ENCODE assay signal across 8 cellular contexts in genomic region chr9:677461-678097, GRCh38.
DNase-seq lines count a peak whose midpoint lies in the region; ATAC-seq, FAIRE-seq and TF ChIP-seq lines count a peak whose summit lies in the region.

No MANE protein-coding gene starts in this region.

- peak overlapping the region; percentile 35 to 36 for H3K9ac ChIP-seq in mucosa of rectum (ENCODE audit: low read depth in 1 of 2, low read length in 2 of 2)

- H3K27ac ChIP-seq in mucosa of rectum (ENCODE audit: low read depth in 2 of 2, low read length in 2 of 2) (peak overlapping the region; percentile 52 to 57), aorta (ENCODE audit: low read depth in 1 of 2, low read length in 2 of 2) (peak overlapping the region; percentile 55 to 99)

- H3K27me3 ChIP-seq in bronchial epithelial cell (ENCODE audit: control insufficient read depth, insufficient read depth, low read length): no peaks in the 10 kb centered on the region
- no peaks in the 10 kb centered on the region for H3K27me3 ChIP-seq in mucosa of rectum (ENCODE audit: control insufficient read depth in 2 of 2, insufficient read depth in 2 of 2, low read length in 2 of 2)
- no peaks in the 10 kb centered on the region for H3K27me3 ChIP-seq in aorta (ENCODE audit: control insufficient read depth in 1 of 2, insufficient read depth in 2 of 2, low read length in 1 of 2)

- FAIRE-seq in bronchial epithelial cell (lab: Jason Lieb, UNC): no peak

- DNase-seq in Right ventricle myocardium inferior (ENCODE audit: missing footprints) (no peak), Right ventricle myocardium superior (no peak), bronchial epithelial cell (ENCODE audit: low read depth) (peak; percentile 40), aorta (no peak), NCI-H2081 (lab: John Stamatoyannopoulos, UW) (no peak), NCI-H446 treated with DMSO at 0.1 percent for 48 hours (lab: John Stamatoyannopoulos, UW) (no peak)
- no peak for DNase-seq in stimulated activated CD4-positive, alpha-beta T cell treated with anti-CD3 and anti-CD28 coated beads, Interleukin-2, amount 100 ng/mL, for 48 hours

- no peaks in the 10 kb centered on the region for H3K9me3 ChIP-seq in mucosa of rectum (ENCODE audit: control insufficient read depth in 2 of 2, low read length in 2 of 2)
- H3K9me3 ChIP-seq in aorta (ENCODE audit: control insufficient read depth, low read length): no peaks in the 10 kb centered on the region

- H3K36me3 ChIP-seq in bronchial epithelial cell (ENCODE audit: control insufficient read depth, insufficient read depth, low read length): no peaks in the 10 kb centered on the region
- no peaks in the 10 kb centered on the region for H3K36me3 ChIP-seq in mucosa of rectum (ENCODE audit: control insufficient read depth in 2 of 2, insufficient read depth in 2 of 2, low read length in 2 of 2)
- no peaks in the 10 kb centered on the region for H3K36me3 ChIP-seq in aorta (ENCODE audit: control insufficient read depth in 1 of 2, insufficient read depth in 2 of 2, low read length in 1 of 2)

- 1 to 7% methylated on average over 11 of the region's 11 CpGs for WGBS in aorta, 2 donors

- H3K4me1 ChIP-seq in mucosa of rectum (ENCODE audit: control insufficient read depth in 2 of 2, insufficient read depth in 2 of 2, low read length in 2 of 2) (peaks cover 5% of the 10 kb centered on the region in 2 donors), aorta (ENCODE audit: control insufficient read depth in 1 of 2, insufficient read depth in 2 of 2, low read length in 2 of 2) (peaks cover under 1 to 2% of the 10 kb centered on the region in 2 donors)

- ATAC-seq in Right ventricle myocardium inferior: peak; percentile 31
- ATAC-seq in Right ventricle myocardium superior (ENCODE audit: poor library complexity): no peak
- ATAC-seq in aorta (ENCODE audit: low FRiP score): peak; percentile 72

- intact Hi-C loops in Right ventricle myocardium inferior (cut with DNase I) (no loop called here), Right ventricle myocardium superior (cut with DNase I) (no loop called here), aorta (cut with DNase I) (no loop called here)

- H3K4me3 ChIP-seq in bronchial epithelial cell (ENCODE audit: low read depth, low read length): peak overlapping the region; percentile 16
- peak overlapping the region; percentile 47 to 73 for H3K4me3 ChIP-seq in mucosa of rectum (ENCODE audit: low read length in 2 of 2)
- H3K4me3 ChIP-seq in aorta (ENCODE audit: low read length in 2 of 2): peak overlapping the region; percentile 61 to 84

- no peak for TF ChIP-seq CTCF in bronchial epithelial cell (IDR thresholded peaks at IDR 0.05; ENCODE audit: insufficient read depth, low read length, severe bottlenecking)

Comparison
In these comparisons a context has a peak if more than half of its experiments do, and no peak if none do; other contexts are left out.
1. H3K4me3 ChIP-seq: peak in every context shown above with its lines; median percentile 72 in aorta; 60 in mucosa of rectum; 16 in bronchial epithelial cell.